ENCODE assay signal across 6 cellular contexts in the genomic region with DNA sequence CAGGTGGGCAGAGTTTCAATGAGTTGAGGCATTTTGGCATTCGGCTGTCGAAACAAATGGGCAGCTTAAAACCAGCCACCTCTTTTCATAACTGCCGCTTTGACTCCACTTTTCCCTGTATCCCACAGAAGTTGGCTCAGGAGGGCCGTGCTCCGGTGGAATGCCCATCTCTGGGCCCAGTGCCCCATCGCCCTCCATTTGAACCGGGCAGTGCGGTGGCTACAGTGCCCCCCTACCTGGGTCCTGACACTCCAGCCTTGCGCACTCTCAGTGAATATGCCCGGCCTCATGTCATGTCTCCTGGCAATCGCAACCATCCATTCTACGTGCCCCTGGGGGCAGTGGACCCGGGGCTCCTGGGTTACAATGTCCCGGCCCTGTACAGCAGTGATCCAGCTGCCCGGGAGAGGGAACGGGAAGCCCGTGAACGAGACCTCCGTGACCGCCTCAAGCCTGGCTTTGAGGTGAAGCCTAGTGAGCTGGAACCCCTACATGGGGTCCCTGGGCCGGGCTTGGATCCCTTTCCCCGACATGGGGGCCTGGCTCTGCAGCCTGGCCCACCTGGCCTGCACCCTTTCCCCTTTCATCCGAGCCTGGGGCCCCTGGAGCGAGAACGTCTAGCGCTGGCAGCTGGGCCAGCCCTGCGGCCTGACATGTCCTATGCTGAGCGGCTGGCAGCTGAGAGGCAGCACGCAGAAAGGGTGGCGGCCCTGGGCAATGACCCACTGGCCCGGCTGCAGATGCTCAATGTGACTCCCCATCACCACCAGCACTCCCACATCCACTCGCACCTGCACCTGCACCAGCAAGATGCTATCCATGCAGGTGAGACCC. TPM values are rescaled to one million over a fixed set of nuclear protein-coding genes. Genes with fewer than 3 reads are reported as not detected.
DNase-seq lines count a peak whose midpoint lies in the region; ATAC-seq and TF ChIP-seq lines count a peak whose summit lies in the region.

No MANE protein-coding gene starts in this region.

- DNase-seq in dorsolateral prefrontal cortex (no peak), psoas muscle (peak in 1 of 2 donors; percentile 65), NCI-H2227 treated with DMSO at 0.1 percent for 48 hours (lab: John Stamatoyannopoulos, UW) (no peak), NCI-H2196 (lab: John Stamatoyannopoulos, UW; ENCODE audit: unreplicated experiment) (no peak)

- 0 out of 2 replicates have a peak overlapping the region, but pooled peaks have one; percentile 87 for H3K27ac ChIP-seq in KMS-11
- H3K27ac ChIP-seq in dorsolateral prefrontal cortex, result peak overlapping the region in 58 of 59 donors; percentile 31 to 100 (median 99)
- peak overlapping the region; percentile 93 for H3K27ac ChIP-seq in psoas muscle

- H3K4me3 ChIP-seq in KMS-11 (IDR thresholded peaks at IDR 0.05; ENCODE audit: insufficient read depth, low read depth, low read length) (no peak overlapping the region), dorsolateral prefrontal cortex (peak overlapping the region in 58 of 59 donors; percentile 59 to 95 (median 82)), psoas muscle (peak overlapping the region; percentile 86)

- no peaks in the 10 kb centered on the region for H3K27me3 ChIP-seq in KMS-11 (ENCODE audit: insufficient read depth, low read depth)
- no peaks in the 10 kb centered on the region for H3K27me3 ChIP-seq in dorsolateral prefrontal cortex
- no peaks in the 10 kb centered on the region for H3K27me3 ChIP-seq in psoas muscle (ENCODE audit: insufficient read depth in 3 of 3, low read length in 2 of 3)

- no peaks in the 10 kb centered on the region for H3K79me2 ChIP-seq in KMS-11 (ENCODE audit: insufficient read depth, low read depth)

- ATAC-seq in psoas muscle (peak; percentile 3 to 10 (median 6)), GM21723 (IDR thresholded peaks at IDR 0.05; ENCODE audit: unreplicated experiment) (no peak)

- peak overlapping the region; percentile 97; the same call in 1 of the 2 replicates for H3K9ac ChIP-seq in KMS-11

- 0 out of 2 replicates have a peak overlapping the region, but pooled peaks have one; percentile 28 for H2AFZ ChIP-seq in KMS-11 (ENCODE audit: low read depth)

- H3K4me2 ChIP-seq in KMS-11, result peak overlapping the region; percentile 49

- TF ChIP-seq CTCF in KMS-11 (conservative IDR thresholded peaks at IDR 0.05; ENCODE audit: low read depth, low read length), result no peak
- peak in 9 of 56 donors; percentile 0 to 42 (median 10) for TF ChIP-seq CTCF in dorsolateral prefrontal cortex (IDR thresholded peaks at IDR 0.05 in 54 of 56, conservative IDR thresholded peaks at IDR 0.05 in 2 of 56; ENCODE audit: low read depth in 1 of 56, partially characterized antibody in 56 of 56)
- no peak for TF ChIP-seq CTCF in psoas muscle (IDR thresholded peaks at IDR 0.05)

- peaks cover 13% of the 10 kb centered on the region for H3K4me1 ChIP-seq in KMS-11 (ENCODE audit: low read depth, poor library complexity, severe bottlenecking)
- H3K4me1 ChIP-seq in psoas muscle, result peaks cover 30% of the 10 kb centered on the region

- intact Hi-C loops in dorsolateral prefrontal cortex (cut with DNase I), result loop anchor here (2.0 to 5.0 kb wide), 3 partner anchors 14 to 70 kb away; partner anchors contain the start of genes EMG1 (in 1 of the 2) and PHB2 (in 1 of the 2)
- intact Hi-C loops in psoas muscle (cut with DNase I), result loop anchor here in 1 of 2 donors (5.0 kb wide), 1 partner anchor 71 kb away; the partner anchor contains the start of gene TPI1

- H3K36me3 ChIP-seq in KMS-11 (ENCODE audit: insufficient read depth), result no peaks in the 10 kb centered on the region
- H3K36me3 ChIP-seq in psoas muscle (ENCODE audit: insufficient read depth in 1 of 2, low read depth in 1 of 2), result peaks cover 0 to 54% of the 10 kb centered on the region in 2 donors

- 68 to 81% (median 73%) methylated on average over 32 of the region's 32 CpGs for WGBS in psoas muscle, 3 donors

- H3K9me3 ChIP-seq in psoas muscle, result no peaks in the 10 kb centered on the region

- H4K20me1 ChIP-seq in KMS-11 (ENCODE audit: insufficient read depth), result no peaks in the 10 kb centered on the region

RNA-seq across cellular contexts. Expression of gene RNU7-1, which starts 5.0 kb away (rescaled TPM):
- total RNA-seq in dorsolateral prefrontal cortex (not detected), psoas muscle (not detected)
- polyA plus RNA-seq in psoas muscle, result not detected

RNA-seq across cellular contexts. Expression of gene C12orf57, which starts 5.3 kb away (rescaled TPM):
- total RNA-seq in dorsolateral prefrontal cortex, result 100 to 1,000 TPM; 102 to 287 (median 162) TPM
- total RNA-seq in psoas muscle, result 100 to 1,000 TPM in 2 of 4 donors, 10 to 100 TPM in 2; 80.4 to 110 (median 95.6) TPM
- polyA plus RNA-seq in psoas muscle, result 100 to 1,000 TPM; 223 to 269 (median 247) TPM

RNA-seq across cellular contexts. Expression of gene ATN1, which starts 10.8 kb away (rescaled TPM):
- total RNA-seq in dorsolateral prefrontal cortex, result 100 to 1,000 TPM; 147 to 334 (median 199) TPM
- 10 to 100 TPM; 43.3 to 55.8 (median 50.9) TPM for total RNA-seq in psoas muscle
- 10 to 100 TPM; 24.9 to 46.0 (median 33.7) TPM for polyA plus RNA-seq in psoas muscle

RNA-seq across cellular contexts. Expression of gene PTPN6, which starts 12.6 kb away (rescaled TPM):
- total RNA-seq in dorsolateral prefrontal cortex (10 to 100 TPM in 52 of 120 experiments, 1 to 10 TPM in 68; 2.6 to 25.6 (median 9.2) TPM), psoas muscle (1 to 10 TPM; 3.6 to 7.6 (median 4.6) TPM)
- 1 to 10 TPM; 1.3 to 2.6 (median 2.1) TPM for polyA plus RNA-seq in psoas muscle

RNA-seq across cellular contexts. Expression of gene ENO2, which starts 24.2 kb away (rescaled TPM):
- total RNA-seq in dorsolateral prefrontal cortex, result 1,000 to 10,000 TPM in 14 of 120 experiments, 100 to 1,000 TPM in 106; 270 to 1,166 (median 848) TPM
- total RNA-seq in psoas muscle, result 1 to 10 TPM; 2.0 to 4.6 (median 2.3) TPM
- 1 to 10 TPM; 1.4 to 2.0 (median 1.8) TPM for polyA plus RNA-seq in psoas muscle
